Comparison of ENCODE assay signal across 8 cellular contexts in genomic region chr10:34083567-34083966, GRCh38.
"Had no signal": no experiment of that assay in that cellular context is flagged by ENCODE, and none has a peak within 500 bp of the region (broad histone marks: within the 10 kb centered on the region; RNA-seq: fewer than 3 reads in every experiment).

No MANE protein-coding gene starts in this region.

- H3K27me3 Mint-ChIP-seq: IgD-negative memory B cell had no signal

- H3K4me3 ChIP-seq: K562 had no signal

- H3K27ac Mint-ChIP-seq: IgD-negative memory B cell had no signal

- H3K36me3 Mint-ChIP-seq: IgD-negative memory B cell had no signal

- DNase-seq: IMR-90, KBM-7, KG1 had no signal

- H3K27ac ChIP-seq: HL-60, KMS-11 had no signal

- ATAC-seq: HepG2, K562 had no signal

- H3K4me1 Mint-ChIP-seq: IgD-negative memory B cell had no signal

- H3K4me3 Mint-ChIP-seq: IgD-negative memory B cell had no signal
